Comparison of ENCODE assay signal across 1 cellular context in genomic region chr6:53834134-53834533, GRCh38.
TF ChIP-seq lines count a peak whose summit lies in the region.

No MANE protein-coding gene starts in this region.

TF ChIP-seq in IMR-90, 13 proteins besides CTCF, POLR2A, EP300 and RAD21 (continued from another document):
- TF ChIP-seq ELK1 (IDR thresholded peaks at IDR 0.05; ENCODE audit: borderline replicate concordance, low read depth, low read length) (no peak), BHLHE40 (IDR thresholded peaks at IDR 0.05; ENCODE audit: low read depth, low read length) (no peak), MAFK (IDR thresholded peaks at IDR 0.05; ENCODE audit: low read depth, low read length) (no peak), USF2 (IDR thresholded peaks at IDR 0.05; ENCODE audit: low read depth, low read length) (no peak)
